8 cellular contexts compared by ENCODE assay signal in genomic region chr15:70892002-70892911, GRCh38. TPM values are rescaled to one million over a fixed set of nuclear protein-coding genes. Genes with fewer than 3 reads are reported as not detected.
DNase-seq lines count a peak whose midpoint lies in the region; ATAC-seq and TF ChIP-seq lines count a peak whose summit lies in the region.

LRRC49 (plus strand) TSS chr15:70892826; CDS start chr15:70892895, 69 bp downstream.
THAP10 (minus strand) TSS chr15:70892433; CDS start chr15:70892272, 161 bp downstream.

- ATAC-seq in HCT116 (peak; percentile 96), GM18873 (IDR thresholded peaks at IDR 0.05; ENCODE audit: low FRiP score, unreplicated experiment) (no peak)

- H3K79me2 ChIP-seq in HCT116 (ENCODE audit: insufficient read depth, low read length) (peaks cover 13% of the 10 kb centered on the region; the same call in 1 of the 2 replicates), mammary epithelial cell (ENCODE audit: insufficient read depth, low read length) (peaks cover 21% of the 10 kb centered on the region)

- intact Hi-C loops in HCT116 (cut with micrococcal nuclease) (loop anchor here (2.0 to 10.0 kb wide), 2 partner anchors 223 to 549 kb away; partner anchors contain the start of gene THSD4), mammary epithelial cell (cut with micrococcal nuclease) (loop anchor here (1.0 to 5.0 kb wide), 6 partner anchors 38 to 909 kb away; partner anchors contain the start of gene LARP6)

- TF ChIP-seq POLR2A in HCT116 (IDR thresholded peaks at IDR 0.05; ENCODE audit: borderline replicate concordance, extremely low read depth, insufficient read depth, insufficient read length), result no peak

- H3K27me3 ChIP-seq in HCT116 (ENCODE audit: insufficient read depth, low read length) (no peaks in the 10 kb centered on the region), SJCRH30 (no peaks in the 10 kb centered on the region), mammary epithelial cell (ENCODE audit: insufficient read depth, low read length) (no peaks in the 10 kb centered on the region)

- no peaks in the 10 kb centered on the region for H3K9me3 ChIP-seq in HCT116 (ENCODE audit: control insufficient read depth in 1 of 2, insufficient read depth in 1 of 2, low read depth in 1 of 2, low read length in 2 of 2)
- H3K9me3 ChIP-seq in SJCRH30 (replicated peaks), result no peaks in the 10 kb centered on the region
- H3K9me3 ChIP-seq in mammary epithelial cell (replicated peaks; ENCODE audit: insufficient read depth, low read length), result no peaks in the 10 kb centered on the region

- H3K9me2 ChIP-seq in HCT116 (ENCODE audit: insufficient read depth), result no peaks in the 10 kb centered on the region

- BruUV-seq in HCT116 (replicated peaks; lab: Mats Ljungman, UMichigan) (no TSS peak), mammary epithelial cell (replicated peaks; lab: Mats Ljungman, UMichigan) (TSS peak; percentile 61)

- POLR2A ChIA-PET in GM10248 (lab: Yijun Ruan, JAX), result no interaction called here
- POLR2A ChIA-PET in HCT116 (lab: Charles Lee), result no interaction called here

- H3K4me3 ChIP-seq in HCT116 (replicated peaks in 1 of 2; ENCODE audit: low read depth in 1 of 2, low read length in 2 of 2), result peak within 1 kb of the TSS; percentile 77 to 85
- H3K4me3 ChIP-seq in SJCRH30, result peak within 1 kb of the TSS; percentile 93
- H3K4me3 ChIP-seq in mammary epithelial cell (replicated peaks in 1 of 3; ENCODE audit: insufficient read depth in 1 of 3, low read depth in 2 of 3, low read length in 3 of 3), result peak within 1 kb of the TSS; percentile 80 to 88 (median 85)
- H3K4me3 ChIP-seq in iPS-11a (ENCODE audit: low read depth, low read length), result peak within 1 kb of the TSS; percentile 58

- H3K4me2 ChIP-seq in HCT116 (ENCODE audit: low read length) (peak within 1 kb of the TSS; percentile 93), mammary epithelial cell (ENCODE audit: insufficient read depth, low read depth, low read length) (peak within 1 kb of the TSS; percentile 95)

- RAD21 ChIA-PET in HCT116 (lab: Charles Lee; ENCODE audit: low non-redundant PET in 1 of 2, low total read pairs in 2 of 2, uncharacterized antibody in 2 of 2, unreplicated experiment in 2 of 2), result no interaction called here

- H3K9ac ChIP-seq in HCT116 (ENCODE audit: low read length) (peak within 1 kb of the TSS; percentile 78), mammary epithelial cell (ENCODE audit: insufficient read depth, low read length) (peak within 1 kb of the TSS; percentile 85)

- peak within 1 kb of the TSS; percentile 70 for H3K27ac ChIP-seq in HCT116 (ENCODE audit: low read depth, low read length)
- H3K27ac ChIP-seq in SJCRH30, result peak within 1 kb of the TSS; percentile 70
- peak within 1 kb of the TSS; percentile 79 for H3K27ac ChIP-seq in mammary epithelial cell (ENCODE audit: insufficient read depth, low read depth, low read length)

- in situ Hi-C loops in mammary epithelial cell (cut with MboI; ENCODE audit: low sequenced_read_pairs in 2 of 2), result no loop called here

- DNase-seq in GM10248 (ENCODE audit: extremely low spot score) (peak; percentile 84), HCT116 (ENCODE audit: low read depth, low spot score) (peak; percentile 88), MV-4-11 (lab: John Stamatoyannopoulos, UW) (peak; percentile 92), SJCRH30 (peak; percentile 98), mammary epithelial cell (peak; percentile 97), renal cortical epithelial cell (ENCODE audit: low read depth) (peak; percentile 92)

- CTCF ChIA-PET in GM10248 (lab: Yijun Ruan, JAX) (no interaction called here), HCT116 (lab: Charles Lee) (interaction anchor here (1.1 kb wide), 2 partner anchors 18 to 80 kb away, joined by 3 read pairs; no protein-coding TSS in a partner anchor), mammary epithelial cell (lab: Charles Lee; ENCODE audit: low non-redundant PET) (interaction anchor here (0.6 to 1.1 kb wide), 2 partner anchors 24 to 160 kb away, joined by 3 read pairs; no protein-coding TSS in a partner anchor)

- H3K4me1 ChIP-seq in HCT116 (ENCODE audit: control insufficient read depth in 1 of 2, insufficient read depth in 2 of 2, low read length in 2 of 2) (peaks cover 12 to 21% of the 10 kb centered on the region in 2 experiments), SJCRH30 (no peaks in the 10 kb centered on the region; the same call in 1 of the 2 replicates), mammary epithelial cell (ENCODE audit: insufficient read depth, low read length) (peaks cover 13% of the 10 kb centered on the region)

- no peak for TF ChIP-seq CTCF in GM10248 (IDR thresholded peaks at IDR 0.05; ENCODE audit: control extremely low read depth, extremely low read depth, low read depth, missing control alignments)
- no peak for TF ChIP-seq CTCF in HCT116 (IDR thresholded peaks at IDR 0.05 in 2 of 3, conservative IDR thresholded peaks at IDR 0.05 in 1 of 3; ENCODE audit: borderline replicate concordance in 1 of 3, insufficient read depth in 1 of 3, low read depth in 2 of 3, low read length in 2 of 3)
- peak in 1 of 2 donors; percentile 0 for TF ChIP-seq CTCF in mammary epithelial cell (conservative IDR thresholded peaks at IDR 0.05 in 1 of 2, IDR thresholded peaks at IDR 0.05 in 1 of 2; ENCODE audit: extremely low read depth in 1 of 2, insufficient read depth in 1 of 2, low read depth in 1 of 2, low read length in 2 of 2)

- dilution Hi-C loops in mammary epithelial cell (cut with HindIII; ENCODE audit: low sequenced_read_pairs), result no loop called here

- H2AFZ ChIP-seq in HCT116 (ENCODE audit: low read depth, low read length, poor library complexity, severe bottlenecking) (peak within 1 kb of the TSS; percentile 95), mammary epithelial cell (ENCODE audit: low read depth, low read length) (peak within 1 kb of the TSS; percentile 96)

- H3K36me3 ChIP-seq in HCT116 (ENCODE audit: control insufficient read depth in 1 of 2, insufficient read depth in 2 of 2, low read length in 2 of 2), result no peaks in the 10 kb centered on the region
- H3K36me3 ChIP-seq in SJCRH30, result no peaks in the 10 kb centered on the region; the same call in 1 of the 2 replicates
- no peaks in the 10 kb centered on the region for H3K36me3 ChIP-seq in mammary epithelial cell (ENCODE audit: insufficient read depth, low read length)

- TF ChIP-seq RAD21 in HCT116 (IDR thresholded peaks at IDR 0.05; ENCODE audit: low read depth), result no peak

- H4K20me1 ChIP-seq in HCT116 (ENCODE audit: insufficient read depth), result no peaks in the 10 kb centered on the region
- no peaks in the 10 kb centered on the region for H4K20me1 ChIP-seq in mammary epithelial cell (ENCODE audit: insufficient read depth, low read length)

- under 1% methylated on average over 25 of the region's 61 CpGs for WGBS in mammary epithelial cell (ENCODE audit: low coverage, missing lambda C conversion rate)

TF ChIP-seq in HCT116, 20 proteins besides CTCF, POLR2A, EP300 and RAD21 (continues in another document):
- TF ChIP-seq EZH2phosphoT487 (IDR thresholded peaks at IDR 0.05; ENCODE audit: borderline replicate concordance) (no peak), JUND (IDR thresholded peaks at IDR 0.05) (no peak), FOSL1 (IDR thresholded peaks at IDR 0.05; ENCODE audit: low read depth) (no peak), YY1 (IDR thresholded peaks at IDR 0.05; ENCODE audit: extremely low read depth, insufficient replicate concordance, low read depth, low read length) (peak; percentile 65), SIN3A (IDR thresholded peaks at IDR 0.05; ENCODE audit: low read depth) (0 out of 2 replicates have a peak, but pooled peaks have one; percentile 88), SP1 (IDR thresholded peaks at IDR 0.05; ENCODE audit: low read depth) (peak; percentile 68; the same call in 1 of the 2 replicates), EGR1 (IDR thresholded peaks at IDR 0.05; ENCODE audit: low read depth) (no peak), SRF (IDR thresholded peaks at IDR 0.05; ENCODE audit: low read depth) (peak; percentile 52), ELF1 (IDR thresholded peaks at IDR 0.05; ENCODE audit: borderline replicate concordance, low read depth) (no peak; the same call in none of the 2 replicates), CEBPB (IDR thresholded peaks at IDR 0.05; ENCODE audit: low read depth) (no peak)
- TF ChIP-seq, protein P1, sequence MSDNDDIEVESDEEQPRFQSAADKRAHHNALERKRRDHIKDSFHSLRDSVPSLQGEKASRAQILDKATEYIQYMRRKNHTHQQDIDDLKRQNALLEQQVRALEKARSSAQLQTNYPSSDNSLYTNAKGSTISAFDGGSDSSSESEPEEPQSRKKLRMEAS (IDR thresholded peaks at IDR 0.05), result peak; percentile 60
- TF ChIP-seq, protein P2, sequence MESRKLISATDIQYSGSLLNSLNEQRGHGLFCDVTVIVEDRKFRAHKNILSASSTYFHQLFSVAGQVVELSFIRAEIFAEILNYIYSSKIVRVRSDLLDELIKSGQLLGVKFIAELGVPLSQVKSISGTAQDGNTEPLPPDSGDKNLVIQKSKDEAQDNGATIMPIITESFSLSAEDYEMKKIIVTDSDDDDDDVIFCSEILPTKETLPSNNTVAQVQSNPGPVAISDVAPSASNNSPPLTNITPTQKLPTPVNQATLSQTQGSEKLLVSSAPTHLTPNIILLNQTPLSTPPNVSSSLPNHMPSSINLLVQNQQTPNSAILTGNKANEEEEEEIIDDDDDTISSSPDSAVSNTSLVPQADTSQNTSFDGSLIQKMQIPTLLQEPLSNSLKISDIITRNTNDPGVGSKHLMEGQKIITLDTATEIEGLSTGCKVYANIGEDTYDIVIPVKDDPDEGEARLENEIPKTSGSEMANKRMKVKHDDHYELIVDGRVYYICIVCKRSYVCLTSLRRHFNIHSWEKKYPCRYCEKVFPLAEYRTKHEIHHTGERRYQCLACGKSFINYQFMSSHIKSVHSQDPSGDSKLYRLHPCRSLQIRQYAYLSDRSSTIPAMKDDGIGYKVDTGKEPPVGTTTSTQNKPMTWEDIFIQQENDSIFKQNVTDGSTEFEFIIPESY (IDR thresholded peaks at IDR 0.05; ENCODE audit: extremely low read depth, insufficient replicate concordance, low read length), result peak; percentile 33

RNA-seq across cellular contexts. Expression of gene LRRC49, which starts in this region (rescaled TPM):
- 7.4 TPM for total RNA-seq in HCT116 (2021; ENCODE audit: unreplicated experiment)
- polyA plus RNA-seq in HCT116 (2012), result 1.3 and 3.1 TPM in 2 replicates
- 12.6 and 21.1 TPM in 2 replicates for total RNA-seq in SJCRH30 (2014; rRNA removed; shearing (Covaris generic))
- 10 to 100 TPM in 1 of 2 donors, 1 to 10 TPM in 1; 9.0 to 21.2 TPM for total RNA-seq in mammary epithelial cell
- 4.3 TPM for polyA plus RNA-seq in mammary epithelial cell
- 26.5 TPM for polyA minus RNA-seq in mammary epithelial cell
- total RNA-seq in renal cortical epithelial cell, result 11.1 and 22.0 TPM in 2 replicates

RNA-seq across cellular contexts. Expression of gene THAP10, which starts in this region (rescaled TPM):
- total RNA-seq in HCT116 (2021; ENCODE audit: unreplicated experiment) (2.8 TPM), mammary epithelial cell (1 to 10 TPM; 3.0 to 4.9 TPM), renal cortical epithelial cell (1.0 and 2.4 TPM in 2 replicates)
- 0.75 and 0.99 TPM in 2 replicates for polyA plus RNA-seq in HCT116 (2012)
- total RNA-seq in SJCRH30 (2014; rRNA removed; shearing (Covaris generic)), result 5.5 and 6.8 TPM in 2 replicates
- polyA plus RNA-seq in mammary epithelial cell, result 2.5 TPM
- 3.7 TPM for polyA minus RNA-seq in mammary epithelial cell
